ENCODE assay signal across 11 cellular contexts in genomic region chr14:90785474-90785873, GRCh38. TPM values are rescaled to one million over a fixed set of nuclear protein-coding genes. Genes with fewer than 3 reads are reported as not detected.
DNase-seq lines count a peak whose midpoint lies in the region; ATAC-seq and TF ChIP-seq lines count a peak whose summit lies in the region.
"Had no signal": no experiment of that assay in that cellular context is flagged by ENCODE, and none has a peak within 500 bp of the region (broad histone marks: within the 10 kb centered on the region; RNA-seq: fewer than 3 reads in every experiment).

No MANE protein-coding gene starts in this region.

- ATAC-seq in heart right ventricle (peak; percentile 17 to 77 (median 56)), Right ventricle myocardium superior (ENCODE audit: poor library complexity) (no peak), GM18511 (IDR thresholded peaks at IDR 0.05; ENCODE audit: unreplicated experiment) (no peak), GM19035 (IDR thresholded peaks at IDR 0.05; ENCODE audit: unreplicated experiment) (no peak)
- ATAC-seq: activated CD4-positive, alpha-beta T cell treated with anti-CD3 and anti-CD28 coated beads for 36 hours had no signal

- H3K4me3 ChIP-seq in heart right ventricle (no peak overlapping the region), uterus (no peak overlapping the region)
- H3K4me3 ChIP-seq: lower lobe of right lung had no signal

- intact Hi-C loops in heart right ventricle (cut with DNase I) (no loop called here), Right ventricle myocardium superior (cut with DNase I) (no loop called here), uterus (cut with DNase I; ENCODE audit: low total_unique reads) (no loop called here)

- WGBS in heart right ventricle, 2 donors = 61 to 65% methylated on average over 7 of the region's 7 CpGs

- no peak for TF ChIP-seq POLR2A in uterus (IDR thresholded peaks at IDR 0.05)

- H3K9me3 ChIP-seq in heart right ventricle = no peaks in the 10 kb centered on the region
- H3K9me3 ChIP-seq in uterus = no peaks in the 10 kb centered on the region
- H3K9me3 ChIP-seq: lower lobe of right lung had no signal

- TF ChIP-seq CTCF in heart right ventricle (IDR thresholded peaks at IDR 0.05) (peak in 5 of 9 donors; percentile 22 to 36 (median 29)), uterus (IDR thresholded peaks at IDR 0.05) (no peak)

- H3K4me1 ChIP-seq in heart right ventricle (peaks cover 0 to 7% (median 0%) of the 10 kb centered on the region in 9 donors), uterus (no peaks in the 10 kb centered on the region)
- H3K4me1 ChIP-seq: lower lobe of right lung had no signal

- H3K36me3 ChIP-seq in heart right ventricle (peaks cover 0 to 54% (median 17%) of the 10 kb centered on the region in 9 donors), uterus (no peaks in the 10 kb centered on the region)

- H3K27ac ChIP-seq in heart right ventricle = no peak overlapping the region
- no peak overlapping the region for H3K27ac ChIP-seq in uterus
- H3K27ac ChIP-seq: lower lobe of right lung had no signal

- no peaks in the 10 kb centered on the region for H3K27me3 ChIP-seq in heart right ventricle
- no peaks in the 10 kb centered on the region for H3K27me3 ChIP-seq in uterus

- DNase-seq in heart right ventricle (peak in 1 of 2 donors; percentile 57), Right ventricle myocardium superior (no peak), anterior cingulate cortex (lab: John Stamatoyannopoulos, UW) (peak in 37 of 58 donors; percentile 10 to 74 (median 48)), inferior parietal cortex (ENCODE audit: extremely low spot score) (peak; percentile 42), uterus (peak; percentile 60 to 64)
- no peak for DNase-seq in effector CD4-positive, alpha-beta T cell
- DNase-seq: activated CD4-positive, alpha-beta T cell treated with anti-CD3 and anti-CD28 coated beads for 36 hours; CD4-positive, CD25-positive, alpha-beta regulatory T cell; lower lobe of right lung had no signal

RNA-seq across cellular contexts. Expression of gene TTC7B, which starts 30.8 kb away (rescaled TPM):
- total RNA-seq in heart right ventricle (10 to 100 TPM; 59.1 to 79.4 (median 66.6) TPM), Right ventricle myocardium superior (60.3 TPM), uterus (10 to 100 TPM; 15.3 to 73.9 (median 28.0) TPM)
- polyA plus RNA-seq in heart right ventricle = 10 to 100 TPM; 23.0 to 23.5 TPM

Comparison
In these comparisons a context has a peak if more than half of its experiments do, and no peak if none do; other contexts are left out.
1. ATAC-seq: peak in heart right ventricle (8 of 8); none in Right ventricle myocardium superior (single experiment), GM18511 (single experiment) and GM19035 (single experiment).
2. DNase-seq: peak in anterior cingulate cortex (37 of 58), inferior parietal cortex (single experiment) and uterus (2 of 2); none in Right ventricle myocardium superior (single experiment) and effector CD4-positive, alpha-beta T cell (single experiment).
3. CTCF ChIP-seq: peak in heart right ventricle (5 of 9); none in uterus (0 of 4).